ENCODE assay signal across 17 cellular contexts in genomic region chr12:96454396-96454795, GRCh38.
"Had no signal": no experiment of that assay in that cellular context is flagged by ENCODE, and none has a peak within 500 bp of the region (broad histone marks: within the 10 kb centered on the region; RNA-seq: fewer than 3 reads in every experiment).

No MANE protein-coding gene starts in this region.

- H3K27ac Mint-ChIP-seq: activated B cell treated with CpG ODN at 0.5 μM for 24 hours; activated CD4-positive, alpha-beta memory T cell treated with anti-CD3 and anti-CD28 coated beads, Interleukin-2, amount 10 ng/mL, durations not matched to agents 7 days and 5 days; activated CD8-positive, alpha-beta memory T cell treated with anti-CD3 and anti-CD28 coated beads, Interleukin-2, amount 10 ng/mL, durations not matched to agents 7 days and 5 days; neural progenitor cell; progenitor cell of endocrine pancreas; stimulated activated naive CD8-positive, alpha-beta T cell treated with anti-CD3 and anti-CD28 coated beads, Interleukin-15, amount 100 ng/mL, for 72 hours; T-cell had no signal

- FAIRE-seq: frontal cortex had no signal

- H3K36me3 Mint-ChIP-seq: activated naive CD4-positive, alpha-beta T cell treated with anti-CD3 and anti-CD28 coated beads, Interleukin-2, amount 50 U/mL, for 24 hours; neural progenitor cell; T-cell had no signal

- ATAC-seq: activated CD8-positive, alpha-beta memory T cell treated with anti-CD3 and anti-CD28 coated beads, Interleukin-2, amount 10 ng/mL, durations not matched to agents 7 days and 5 days; left lung; stimulated activated naive CD8-positive, alpha-beta T cell treated with anti-CD3 and anti-CD28 coated beads, Interleukin-15, amount 100 ng/mL, for 72 hours; T-cell had no signal

- H3K4me3 Mint-ChIP-seq: activated B cell treated with CpG ODN at 0.5 μM for 24 hours; activated CD4-positive, alpha-beta memory T cell treated with anti-CD3 and anti-CD28 coated beads, Interleukin-2, amount 10 ng/mL, durations not matched to agents 7 days and 5 days; activated CD8-positive, alpha-beta memory T cell treated with anti-CD3 and anti-CD28 coated beads, Interleukin-2, amount 10 ng/mL, durations not matched to agents 7 days and 5 days; activated naive CD4-positive, alpha-beta T cell treated with anti-CD3 and anti-CD28 coated beads, Interleukin-2, amount 50 U/mL, for 24 hours; neural progenitor cell; stimulated activated naive CD8-positive, alpha-beta T cell treated with anti-CD3 and anti-CD28 coated beads, Interleukin-15, amount 100 ng/mL, for 72 hours; T-cell had no signal

- H3K27me3 Mint-ChIP-seq: activated B cell treated with CpG ODN at 0.5 μM for 24 hours; activated CD8-positive, alpha-beta memory T cell treated with anti-CD3 and anti-CD28 coated beads, Interleukin-2, amount 10 ng/mL, durations not matched to agents 7 days and 5 days; activated naive CD4-positive, alpha-beta T cell treated with anti-CD3 and anti-CD28 coated beads, Interleukin-2, amount 50 U/mL, for 24 hours; progenitor cell of endocrine pancreas; stimulated activated naive CD8-positive, alpha-beta T cell treated with anti-CD3 and anti-CD28 coated beads, Interleukin-15, amount 100 ng/mL, for 72 hours; T-cell had no signal

- DNase-seq: activated B cell treated with CpG ODN at 0.5 μM for 24 hours; activated CD4-positive, alpha-beta memory T cell treated with anti-CD3 and anti-CD28 coated beads, Interleukin-2, amount 10 ng/mL, durations not matched to agents 7 days and 5 days; activated CD4-positive, alpha-beta T cell treated with anti-CD3 and anti-CD28 coated beads for 48 hours; activated CD8-positive, alpha-beta memory T cell treated with anti-CD3 and anti-CD28 coated beads, Interleukin-2, amount 10 ng/mL, durations not matched to agents 7 days and 5 days; activated effector memory CD4-positive, alpha-beta T cell treated with Interleukin-2 at 50 U/mL for 16 hours; hypothalamus; islet precursor cell; left lung; stimulated activated CD4-positive, alpha-beta T cell treated with anti-CD3 and anti-CD28 coated beads, Interleukin-12 subunit alpha, Interleukin-12 subunit beta, amount 100 ng/mL, for 4 hours; stimulated activated CD4-positive, alpha-beta T cell treated with anti-CD3 and anti-CD28 coated beads, Interleukin-2, amount 100 ng/mL, for 24 hours; stimulated activated naive CD8-positive, alpha-beta T cell treated with anti-CD3 and anti-CD28 coated beads, Interleukin-15, amount 100 ng/mL, for 72 hours; T-cell; trophoblast cell had no signal

- H3K9me3 Mint-ChIP-seq: activated B cell treated with CpG ODN at 0.5 μM for 24 hours; activated naive CD4-positive, alpha-beta T cell treated with anti-CD3 and anti-CD28 coated beads, Interleukin-2, amount 50 U/mL, for 24 hours; T-cell had no signal

- H3K4me1 Mint-ChIP-seq: neural progenitor cell had no signal
